In the genomic region with DNA sequence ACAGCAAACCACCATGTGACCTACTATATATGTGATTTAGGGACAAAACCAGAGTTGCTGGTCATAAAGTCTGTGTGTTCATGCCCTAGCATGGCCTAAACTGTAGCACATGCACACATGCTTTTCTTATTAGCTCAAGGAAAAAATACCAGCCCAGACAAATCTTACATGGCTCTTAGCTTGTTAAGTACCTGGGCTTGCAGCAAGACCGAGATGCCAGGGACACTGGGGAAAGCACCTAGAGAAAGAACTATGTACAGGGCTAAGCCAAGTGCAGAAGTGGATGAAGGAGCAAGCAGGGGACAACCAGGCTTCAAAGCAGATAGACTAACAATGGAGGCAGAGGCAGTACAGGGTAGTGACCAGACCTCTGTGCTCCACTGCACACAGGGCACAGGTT, we compare ENCODE assay signal across 24 cellular contexts. TPM values are rescaled to one million over a fixed set of nuclear protein-coding genes. Genes with fewer than 3 reads are reported as not detected.
"Had no signal": no experiment of that assay in that cellular context is flagged by ENCODE, and none has a peak within 500 bp of the region (broad histone marks: within the 10 kb centered on the region; RNA-seq: fewer than 3 reads in every experiment).

No MANE protein-coding gene starts in this region.

- H3K79me2 ChIP-seq: parathyroid adenoma had no signal

- H3K4me2 ChIP-seq: hepatocyte, neural progenitor cell, smooth muscle cell had no signal

- H3K27me3 ChIP-seq: hepatocyte, right atrium auricular region, right lobe of liver, suprapubic skin, tibial nerve, vagina had no signal

- H2AFZ ChIP-seq: hepatocyte, neural progenitor cell, parathyroid adenoma had no signal

- FAIRE-seq: kidney had no signal

- ATAC-seq: left colon; natural killer cell; right lobe of liver; stimulated activated effector memory CD8-positive, alpha-beta T cell treated with anti-CD3 and anti-CD28 coated beads, Interleukin-12 subunit alpha, Interleukin-12 subunit beta, amount 100 ng/mL, for 72 hours had no signal

- H3K27ac ChIP-seq: hepatocyte, left ventricle myocardium inferior, neural progenitor cell, neutrophil, parathyroid adenoma, right atrium auricular region, right lobe of liver, suprapubic skin, thoracic aorta, tibial nerve, vagina had no signal

- H3K4me1 ChIP-seq: neural progenitor cell, parathyroid adenoma, right lobe of liver, tibial nerve had no signal

- H3K4me3 ChIP-seq: heart right ventricle, hepatocyte, left ventricle myocardium inferior, neural progenitor cell, right atrium auricular region, right lobe of liver, smooth muscle cell, suprapubic skin, thoracic aorta, tibial nerve, vagina had no signal

- H3K9me3 ChIP-seq: heart right ventricle, left ventricle myocardium inferior, neutrophil, right atrium auricular region, right lobe of liver, suprapubic skin, thoracic aorta, tibial nerve, vagina had no signal

- DNase-seq: heart right ventricle; kidney; left colon; left ventricle myocardium inferior; mesenchymal stem cell; naive B cell; natural killer cell; nephron progenitor cell; occipital lobe; right lobe of liver; stimulated activated CD4-positive, alpha-beta T cell treated with anti-CD3 and anti-CD28 coated beads, Interleukin-1b, Interleukin-23, amount 100 ng/mL, for 48 hours; stimulated activated CD4-positive, alpha-beta T cell treated with anti-CD3 and anti-CD28 coated beads, Interleukin-2, amount 100 ng/mL, for 48 hours; stimulated activated naive CD4-positive, alpha-beta T cell had no signal

- H3K9ac ChIP-seq: neural progenitor cell, parathyroid adenoma had no signal

- H3K36me3 ChIP-seq: heart right ventricle, left ventricle myocardium inferior, neural progenitor cell, neutrophil, right atrium auricular region, right lobe of liver, suprapubic skin, thoracic aorta, tibial nerve, vagina had no signal

RNA-seq across cellular contexts. Expression of gene GABRE, which starts 3.4 kb away (rescaled TPM):
- total RNA-seq: natural killer cell had no signal
